In the genomic region with DNA sequence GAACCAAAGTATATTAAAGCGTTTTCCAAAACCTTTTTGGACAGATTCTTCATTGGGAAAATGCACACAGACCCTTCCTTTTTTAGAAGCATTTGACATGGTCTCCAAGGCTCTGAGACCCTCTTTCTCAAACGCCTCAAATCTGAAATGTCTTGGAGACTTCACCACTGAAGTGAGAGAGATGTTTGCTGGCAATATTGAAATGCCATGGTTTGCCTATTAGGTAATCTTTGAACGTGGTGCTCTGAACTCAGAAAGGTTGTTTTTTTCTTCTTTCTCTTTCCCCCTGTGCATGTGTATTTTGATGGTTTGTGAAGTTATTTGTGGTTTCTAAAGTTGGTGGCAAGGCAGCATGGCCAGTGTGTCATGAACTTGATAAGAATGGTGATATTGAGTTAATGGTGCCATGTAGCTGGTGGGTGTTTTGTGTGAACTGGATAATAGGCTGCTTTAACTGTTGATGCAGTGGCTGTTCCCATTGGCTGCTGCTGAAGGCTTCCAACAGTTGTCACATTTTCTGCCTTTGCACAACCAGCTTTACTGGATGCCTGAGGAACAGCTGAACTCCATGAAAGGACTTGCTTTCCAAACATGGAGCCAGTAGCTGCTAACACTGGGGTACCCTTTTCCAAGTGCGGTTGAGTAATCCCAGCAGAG, we compare ENCODE assay signal across 17 cellular contexts. TPM values are rescaled to one million over a fixed set of nuclear protein-coding genes. Genes with fewer than 3 reads are reported as not detected.
DNase-seq lines count a peak whose midpoint lies in the region; ATAC-seq, FAIRE-seq and TF ChIP-seq lines count a peak whose summit lies in the region.
"Had no signal": no experiment of that assay in that cellular context is flagged by ENCODE, and none has a peak within 500 bp of the region (broad histone marks: within the 10 kb centered on the region; RNA-seq: fewer than 3 reads in every experiment).

No MANE protein-coding gene starts in this region.

- H3K27me3 ChIP-seq in right lobe of liver (no peaks in the 10 kb centered on the region), upper lobe of left lung (peaks cover 0 to 9% (median 1%) of the 10 kb centered on the region in 4 donors)

- no peak for TF ChIP-seq EP300 in upper lobe of left lung (IDR thresholded peaks at IDR 0.05)

- H3K9me3 ChIP-seq in right lobe of liver (no peaks in the 10 kb centered on the region), upper lobe of left lung (no peaks in the 10 kb centered on the region)
- H3K9me3 ChIP-seq: esophagus squamous epithelium, spleen had no signal

- peak; percentile 71 for TF ChIP-seq POLR2A in right lobe of liver (IDR thresholded peaks at IDR 0.05)
- TF ChIP-seq POLR2A in upper lobe of left lung (IDR thresholded peaks at IDR 0.05): no peak
- no peak for TF ChIP-seq POLR2A in GM12892 (IDR thresholded peaks at IDR 0.05; ENCODE audit: low read depth, low read length)

- ATAC-seq in right lobe of liver: peak; percentile 14 to 46 (median 34)
- ATAC-seq in upper lobe of left lung (ENCODE audit: low FRiP score in 2 of 2): no peak
- no peak for ATAC-seq in HG02763 (IDR thresholded peaks at IDR 0.05; ENCODE audit: unreplicated experiment)
- ATAC-seq: HCT116 had no signal

- intact Hi-C loops in right lobe of liver (cut with DNase I): no loop called here

- H3K4me1 ChIP-seq in right lobe of liver: peaks cover 0 to 17% (median 5%) of the 10 kb centered on the region in 4 donors
- peaks cover 3 to 13% (median 4%) of the 10 kb centered on the region in 4 donors for H3K4me1 ChIP-seq in upper lobe of left lung

- H3K36me3 ChIP-seq in right lobe of liver: no peaks in the 10 kb centered on the region
- H3K36me3 ChIP-seq in upper lobe of left lung: no peaks in the 10 kb centered on the region
- H3K36me3 ChIP-seq: esophagus squamous epithelium, spleen had no signal

- WGBS in right lobe of liver (ENCODE audit: insufficient coverage, low coverage, low lambda C conversion rate, missing lambda C conversion rate): 12% methylated on average over 4 of the region's 4 CpGs
- 57 to 67% methylated on average over 4 of the region's 4 CpGs for WGBS in upper lobe of left lung, 2 donors

- H3K27ac ChIP-seq in coronary artery: peak overlapping the region; percentile 79 to 89
- H3K27ac ChIP-seq in right lobe of liver: peak overlapping the region; percentile 90 to 95 (median 94)
- peak overlapping the region; percentile 28 to 80 (median 59) for H3K27ac ChIP-seq in upper lobe of left lung
- H3K27ac ChIP-seq: HL-60, spleen had no signal

- H3K4me3 ChIP-seq in coronary artery: peak overlapping the region; percentile 73
- H3K4me3 ChIP-seq in right lobe of liver: peak overlapping the region; percentile 77 to 86 (median 81)
- H3K4me3 ChIP-seq in upper lobe of left lung: peak overlapping the region in 3 of 4 donors; percentile 43 to 51 (median 51)
- H3K4me3 ChIP-seq: lung, spleen had no signal

- DNase-seq in M059J (ENCODE audit: low read depth): peak; percentile 67
- no peak for DNase-seq in coronary artery (ENCODE audit: low spot score)
- DNase-seq in right lobe of liver: no peak
- no peak for DNase-seq in upper lobe of left lung
- DNase-seq in DMS114 treated with DMSO at 0.1 percent for 48 hours (lab: John Stamatoyannopoulos, UW; ENCODE audit: unreplicated experiment): no peak
- DNase-seq in GM12892 (ENCODE audit: insufficient read length): no peak
- DNase-seq: esophagus squamous epithelium; NCI-H1417 treated with DMSO at 0.1 percent for 48 hours; NK-92 treated with Interleukin-12 subunit alpha and Interleukin-12 subunit beta, amount 100 ng/mL, for 24 hours; spleen; T-helper 2 cell had no signal

- FAIRE-seq in GM12892 (lab: Jason Lieb, UNC): no peak
- FAIRE-seq: G401.6 had no signal

- TF ChIP-seq CTCF in coronary artery (IDR thresholded peaks at IDR 0.05) (no peak), right lobe of liver (IDR thresholded peaks at IDR 0.05) (no peak), upper lobe of left lung (IDR thresholded peaks at IDR 0.05) (no peak)

RNA-seq across cellular contexts. Expression of a gene that starts 1.7 kb away (rescaled TPM):
- total RNA-seq in M059J (2014; rRNA removed; shearing (Covaris generic)): 3.7 and 7.7 TPM in 2 replicates
- total RNA-seq in right lobe of liver (10 to 100 TPM; 26.4 to 50.3 (median 32.2) TPM), upper lobe of left lung (10 to 100 TPM in 2 of 6 donors, 1 to 10 TPM in 4; 5.2 to 27.2 (median 8.8) TPM)
- polyA plus RNA-seq in GM12892 (2012; ENCODE audit: missing spikeins): not detected
- total RNA-seq: activated CD8-positive, alpha-beta memory T cell treated with anti-CD3 and anti-CD28 coated beads for 36 hours had no signal

Comparison
In these comparisons a context has a peak if more than half of its experiments do, and no peak if none do; other contexts are left out.
1. ATAC-seq: peak in right lobe of liver (4 of 4); none in upper lobe of left lung (0 of 2) and HG02763 (single experiment).
2. Peak in every context shown above with its lines, with median percentiles within 50 percentile points of each other: H3K27ac ChIP-seq and H3K4me3 ChIP-seq.